ENCODE assay signal across 19 cellular contexts in genomic region chr3:74661672-74662071, GRCh38. TPM values are rescaled to one million over a fixed set of nuclear protein-coding genes. Genes with fewer than 3 reads are reported as not detected.
DNase-seq lines count a peak whose midpoint lies in the region; ATAC-seq, FAIRE-seq and TF ChIP-seq lines count a peak whose summit lies in the region.
"Had no signal": no experiment of that assay in that cellular context is flagged by ENCODE, and none has a peak within 500 bp of the region (broad histone marks: within the 10 kb centered on the region; RNA-seq: fewer than 3 reads in every experiment).

No MANE protein-coding gene starts in this region.

- H3K4me3 ChIP-seq in IMR-90 (ENCODE audit: insufficient read depth, low read depth, low read length) = no peak overlapping the region
- H3K4me3 ChIP-seq in body of pancreas = no peak overlapping the region
- H3K4me3 ChIP-seq in heart right ventricle = no peak overlapping the region
- H3K4me3 ChIP-seq: SJSA1 had no signal

- no peak overlapping the region for H3K4ac ChIP-seq in IMR-90 (ENCODE audit: low read depth, low read length)

- H4K5ac ChIP-seq in IMR-90 (ENCODE audit: low read depth, low read length) = no peak overlapping the region

- dilution Hi-C loops in IMR-90 (cut with HindIII; ENCODE audit: low sequenced_read_pairs, unreplicated experiment) = no loop called here

- no peak overlapping the region for H4K91ac ChIP-seq in IMR-90 (ENCODE audit: insufficient read depth, low read depth, low read length)

- H2BK5ac ChIP-seq in IMR-90 (ENCODE audit: low read depth, low read length, poor library complexity, severe bottlenecking) = no peak overlapping the region

- H3K4me1 ChIP-seq in IMR-90 (ENCODE audit: control insufficient read depth, insufficient read depth, low read length) (no peaks in the 10 kb centered on the region), body of pancreas (peaks cover 5% of the 10 kb centered on the region), heart right ventricle (no peaks in the 10 kb centered on the region)
- H3K4me1 ChIP-seq: Caco-2, SJSA1 had no signal

- DNase-seq in IMR-90 (no peak), MV-4-11 (lab: John Stamatoyannopoulos, UW) (peak; percentile 71), body of pancreas (no peak), left colon (no peak), GM12891 (ENCODE audit: insufficient read length, low spot score) (no peak), heart right ventricle (no peak), nucleus accumbens (lab: John Stamatoyannopoulos, UW) (no peak)
- DNase-seq: ACHN; Caco-2; CD4-positive, CD25-positive, alpha-beta regulatory T cell; HCEC 1CT; KBM-7; NCI-H1105; NCI-H1694; NCI-H510A treated with DMSO at 0.1 percent for 48 hours; PC-3 had no signal

- ATAC-seq in IMR-90 (ENCODE audit: low read depth) (no peak), body of pancreas (peak; percentile 74), left colon (peak; percentile 24), HG03565 (IDR thresholded peaks at IDR 0.05; ENCODE audit: unreplicated experiment) (no peak), heart right ventricle (no peak)
- ATAC-seq: PC-3 had no signal

- BruUV-seq in IMR-90 (replicated peaks; lab: Mats Ljungman, UMichigan) = no TSS peak

- no peak overlapping the region for H2BK15ac ChIP-seq in IMR-90 (ENCODE audit: low read depth, low read length)

- H4K8ac ChIP-seq in IMR-90 (ENCODE audit: low read depth in 2 of 2, low read length in 2 of 2) = no peak overlapping the region

- H3K9me3 ChIP-seq in IMR-90 (ENCODE audit: control insufficient read depth, insufficient read depth, low read length) (no peaks in the 10 kb centered on the region), body of pancreas (no peaks in the 10 kb centered on the region), heart right ventricle (peaks cover 0 to 7% (median 0%) of the 10 kb centered on the region in 11 donors)
- H3K9me3 ChIP-seq: Caco-2, SJSA1 had no signal

- no peaks in the 10 kb centered on the region for H3K9me1 ChIP-seq in IMR-90 (ENCODE audit: insufficient read depth, low read length)

- no peak overlapping the region for H3K18ac ChIP-seq in IMR-90 (ENCODE audit: low read depth, low read length)

- TF ChIP-seq POLR2A in IMR-90 (IDR thresholded peaks at IDR 0.05; ENCODE audit: low read depth, low read length) (no peak), body of pancreas (IDR thresholded peaks at IDR 0.05) (no peak), GM12891 (IDR thresholded peaks at IDR 0.05; ENCODE audit: low read depth, low read length) (no peak)

- POLR2A ChIA-PET in IMR-90 (lab: Charles Lee; ENCODE audit: unreplicated experiment) = no interaction called here

- no peak overlapping the region for H3K56ac ChIP-seq in IMR-90 (ENCODE audit: extremely low read depth, insufficient read depth, low read length)

- no peak overlapping the region for H2BK20ac ChIP-seq in IMR-90 (ENCODE audit: low read depth, low read length)

- H3K27ac ChIP-seq in IMR-90 (ENCODE audit: insufficient read depth, low read length) = no peak overlapping the region
- no peak overlapping the region for H3K27ac ChIP-seq in body of pancreas
- no peak overlapping the region for H3K27ac ChIP-seq in heart right ventricle
- H3K27ac ChIP-seq: RWPE1, SJSA1 had no signal

- H3K36me3 ChIP-seq in IMR-90 (ENCODE audit: control insufficient read depth, insufficient read depth, low read length) (no peaks in the 10 kb centered on the region), body of pancreas (replicated peaks in 1 of 2; ENCODE audit: insufficient read depth in 1 of 2, low read depth in 2 of 2) (no peaks in the 10 kb centered on the region), heart right ventricle (no peaks in the 10 kb centered on the region)
- H3K36me3 ChIP-seq: SJSA1 had no signal

- TF ChIP-seq RAD21 in IMR-90 (IDR thresholded peaks at IDR 0.05; ENCODE audit: low read length) = no peak

- CTCF ChIA-PET in IMR-90 (lab: Yijun Ruan, JAX) = no interaction called here

- H4K20me1 ChIP-seq in IMR-90 (ENCODE audit: insufficient read depth, low read length) = no peaks in the 10 kb centered on the region

- H3K27me3 ChIP-seq in IMR-90 (ENCODE audit: control insufficient read depth, insufficient read depth, low read length) = no peaks in the 10 kb centered on the region
- no peaks in the 10 kb centered on the region for H3K27me3 ChIP-seq in body of pancreas
- H3K27me3 ChIP-seq in heart right ventricle = no peaks in the 10 kb centered on the region
- H3K27me3 ChIP-seq: SJSA1 had no signal

- H3K9ac ChIP-seq in IMR-90 (ENCODE audit: low read depth, low read length) = no peak overlapping the region

- no peak overlapping the region for H2AK5ac ChIP-seq in IMR-90 (ENCODE audit: low read depth, low read length)

- no peaks in the 10 kb centered on the region for H3K79me1 ChIP-seq in IMR-90 (ENCODE audit: low read depth in 1 of 2, low read length in 2 of 2)

- TF ChIP-seq CTCF in IMR-90 (conservative IDR thresholded peaks at IDR 0.05; ENCODE audit: low read depth, low read length) = no peak
- no peak for TF ChIP-seq CTCF in body of pancreas (IDR thresholded peaks at IDR 0.05)
- TF ChIP-seq CTCF in heart right ventricle (IDR thresholded peaks at IDR 0.05) = no peak

- in situ Hi-C loops in IMR-90 (cut with MboI; ENCODE audit: low sequenced_read_pairs) = loop anchor here (25.0 kb wide), 1 partner anchor 774 kb away; no protein-coding TSS in a partner anchor

- FAIRE-seq in GM12891 (lab: Jason Lieb, UNC) = no peak

- H3K14ac ChIP-seq in IMR-90 (replicated peaks; ENCODE audit: low read depth, low read length) = no peak overlapping the region

- H3K23ac ChIP-seq in IMR-90 (ENCODE audit: low read depth, low read length) = no peak overlapping the region

- H3K4me2 ChIP-seq in IMR-90 (ENCODE audit: low read depth, low read length) = no peak overlapping the region

- H2BK120ac ChIP-seq in IMR-90 (ENCODE audit: low read depth, low read length) = no peak overlapping the region

- intact Hi-C loops in IMR-90 (cut with micrococcal nuclease) = no loop called here
- intact Hi-C loops in body of pancreas (cut with DNase I) = no loop called here
- intact Hi-C loops in left colon (cut with DNase I, micrococcal nuclease) = no loop called here
- intact Hi-C loops in heart right ventricle (cut with DNase I) = no loop called here

- no peak overlapping the region for H2AK9ac ChIP-seq in IMR-90 (replicated peaks; ENCODE audit: low read depth, low read length, poor library complexity)

- no peak overlapping the region for H2AFZ ChIP-seq in IMR-90 (replicated peaks; ENCODE audit: low read length, poor library complexity)

TF ChIP-seq in IMR-90, 13 proteins besides CTCF, POLR2A, EP300 and RAD21:
- peak; percentile 42; the same call in 1 of the 2 replicates for TF ChIP-seq CEBPB (IDR thresholded peaks at IDR 0.05; ENCODE audit: low read depth, low read length)
- TF ChIP-seq MAFK (IDR thresholded peaks at IDR 0.05; ENCODE audit: low read depth, low read length) = no peak
- TF ChIP-seq BHLHE40 (IDR thresholded peaks at IDR 0.05; ENCODE audit: low read depth, low read length) = no peak

TF ChIP-seq in GM12891, 5 proteins besides CTCF, POLR2A, EP300 and RAD21:
- no peak for TF ChIP-seq SPI1 (IDR thresholded peaks at IDR 0.05; ENCODE audit: low read depth, low read length)
- TF ChIP-seq POU2F2 (IDR thresholded peaks at IDR 0.05; ENCODE audit: low read depth, low read length) = no peak
- no peak for TF ChIP-seq POLR2AphosphoS5 (IDR thresholded peaks at IDR 0.05; ENCODE audit: low read depth, low read length)
- no peak for TF ChIP-seq TAF1 (IDR thresholded peaks at IDR 0.05; ENCODE audit: low read depth, low read length)
- TF ChIP-seq PAX5 (IDR thresholded peaks at IDR 0.05; ENCODE audit: insufficient read depth, low read length, severe bottlenecking) = no peak
TF ChIP-seq in GM12891: peak in this region for 0.

RNA-seq across cellular contexts. Expression of gene CNTN3, which starts 47.2 kb away (rescaled TPM):
- total RNA-seq in IMR-90 (2012; rRNA removed) = 3.3 and 3.6 TPM in 2 replicates
- 2.2 and 3.5 TPM in 2 replicates for polyA plus RNA-seq in IMR-90 (2012; rRNA removed)
- 0.68 and 1.2 TPM in 2 replicates for polyA plus RNA-seq in IMR-90 (2012; cell fraction: cytosol; rRNA removed)
- polyA plus RNA-seq in IMR-90 (2012; cell fraction: nucleus; rRNA removed; ENCODE audit: low replicate concordance) = 1.1 and 14.1 TPM in 2 replicates
- 10 to 100 TPM in 1 of 2 donors, 1 to 10 TPM in 1; 7.3 to 20.4 TPM for total RNA-seq in body of pancreas
- total RNA-seq in left colon = 1 to 10 TPM; 7.6 to 8.4 TPM
- not detected for polyA plus RNA-seq in GM12891 (2012; ENCODE audit: low read depth, missing spikeins)
- total RNA-seq in heart right ventricle = 1 to 10 TPM in 7 of 10 donors, under 1 TPM in 2, not detected in 1; 0.46 to 3.5 (median 2.5) TPM
- polyA plus RNA-seq in heart right ventricle = 1 to 10 TPM; 3.7 to 5.9 TPM
- total RNA-seq: Caco-2; CD4-positive, CD25-positive, alpha-beta regulatory T cell; PC-3; SJSA1 had no signal
- polyA plus RNA-seq: CD4-positive, CD25-positive, alpha-beta regulatory T cell had no signal

Comparison
In these comparisons a context has a peak if more than half of its experiments do, and no peak if none do; other contexts are left out.
1. ATAC-seq: peak in body of pancreas (single experiment) and left colon (single experiment); none in IMR-90 (single experiment), HG03565 (single experiment) and heart right ventricle (0 of 8).